ENCODE assay signal across 1 cellular context in the genomic region with DNA sequence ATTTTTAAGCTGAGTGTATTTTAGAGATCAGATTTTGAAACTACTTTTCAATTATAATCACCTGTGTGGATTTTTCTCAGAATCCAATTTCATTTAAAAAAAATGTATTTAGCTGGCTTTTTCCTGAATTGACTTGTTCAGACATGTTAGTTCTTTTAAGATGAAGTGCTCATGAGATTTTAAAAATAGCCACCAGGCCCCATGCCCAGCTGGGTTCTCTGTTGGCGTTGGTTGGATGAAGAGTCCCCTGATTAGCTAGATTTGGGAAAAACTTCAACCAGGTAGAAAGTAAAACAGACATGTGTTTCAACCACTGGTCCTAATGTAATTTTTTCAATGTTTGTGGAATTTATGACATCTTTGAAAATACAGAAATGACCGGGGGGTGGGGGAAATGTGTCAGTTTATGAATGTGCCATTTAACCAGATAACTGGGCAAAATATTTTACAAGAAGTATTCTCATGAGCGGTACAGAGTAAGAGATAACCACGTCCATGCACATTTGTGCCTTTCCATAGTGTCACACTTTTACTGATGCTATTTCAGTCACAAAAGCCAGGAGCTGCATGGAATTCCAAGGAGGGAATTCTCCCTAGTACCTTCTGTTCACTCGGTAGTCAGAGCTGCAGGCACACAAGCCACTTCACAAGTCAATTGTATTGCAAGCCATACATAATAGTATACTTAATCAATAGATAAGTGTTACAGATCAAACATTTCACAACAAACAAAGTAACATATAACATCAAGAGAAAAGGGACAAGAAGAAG.
TF ChIP-seq lines count a peak whose summit lies in the region.

No MANE protein-coding gene starts in this region.

TF ChIP-seq in GM12878, 131 proteins besides CTCF, POLR2A, EP300 and RAD21 (continued from another document):
- TF ChIP-seq, protein P1, sequence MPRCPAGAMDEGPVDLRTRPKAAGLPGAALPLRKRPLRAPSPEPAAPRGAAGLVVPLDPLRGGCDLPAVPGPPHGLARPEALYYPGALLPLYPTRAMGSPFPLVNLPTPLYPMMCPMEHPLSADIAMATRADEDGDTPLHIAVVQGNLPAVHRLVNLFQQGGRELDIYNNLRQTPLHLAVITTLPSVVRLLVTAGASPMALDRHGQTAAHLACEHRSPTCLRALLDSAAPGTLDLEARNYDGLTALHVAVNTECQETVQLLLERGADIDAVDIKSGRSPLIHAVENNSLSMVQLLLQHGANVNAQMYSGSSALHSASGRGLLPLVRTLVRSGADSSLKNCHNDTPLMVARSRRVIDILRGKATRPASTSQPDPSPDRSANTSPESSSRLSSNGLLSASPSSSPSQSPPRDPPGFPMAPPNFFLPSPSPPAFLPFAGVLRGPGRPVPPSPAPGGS (IDR thresholded peaks at IDR 0.05; ENCODE audit: borderline replicate concordance, insufficient read depth, low read depth, low read length, poor library complexity, severe bottlenecking) = peak; percentile 43
- TF ChIP-seq POLR2AphosphoS2 (IDR thresholded peaks at IDR 0.05; ENCODE audit: low read depth, low read length) = no peak
- TF ChIP-seq, protein P2, sequence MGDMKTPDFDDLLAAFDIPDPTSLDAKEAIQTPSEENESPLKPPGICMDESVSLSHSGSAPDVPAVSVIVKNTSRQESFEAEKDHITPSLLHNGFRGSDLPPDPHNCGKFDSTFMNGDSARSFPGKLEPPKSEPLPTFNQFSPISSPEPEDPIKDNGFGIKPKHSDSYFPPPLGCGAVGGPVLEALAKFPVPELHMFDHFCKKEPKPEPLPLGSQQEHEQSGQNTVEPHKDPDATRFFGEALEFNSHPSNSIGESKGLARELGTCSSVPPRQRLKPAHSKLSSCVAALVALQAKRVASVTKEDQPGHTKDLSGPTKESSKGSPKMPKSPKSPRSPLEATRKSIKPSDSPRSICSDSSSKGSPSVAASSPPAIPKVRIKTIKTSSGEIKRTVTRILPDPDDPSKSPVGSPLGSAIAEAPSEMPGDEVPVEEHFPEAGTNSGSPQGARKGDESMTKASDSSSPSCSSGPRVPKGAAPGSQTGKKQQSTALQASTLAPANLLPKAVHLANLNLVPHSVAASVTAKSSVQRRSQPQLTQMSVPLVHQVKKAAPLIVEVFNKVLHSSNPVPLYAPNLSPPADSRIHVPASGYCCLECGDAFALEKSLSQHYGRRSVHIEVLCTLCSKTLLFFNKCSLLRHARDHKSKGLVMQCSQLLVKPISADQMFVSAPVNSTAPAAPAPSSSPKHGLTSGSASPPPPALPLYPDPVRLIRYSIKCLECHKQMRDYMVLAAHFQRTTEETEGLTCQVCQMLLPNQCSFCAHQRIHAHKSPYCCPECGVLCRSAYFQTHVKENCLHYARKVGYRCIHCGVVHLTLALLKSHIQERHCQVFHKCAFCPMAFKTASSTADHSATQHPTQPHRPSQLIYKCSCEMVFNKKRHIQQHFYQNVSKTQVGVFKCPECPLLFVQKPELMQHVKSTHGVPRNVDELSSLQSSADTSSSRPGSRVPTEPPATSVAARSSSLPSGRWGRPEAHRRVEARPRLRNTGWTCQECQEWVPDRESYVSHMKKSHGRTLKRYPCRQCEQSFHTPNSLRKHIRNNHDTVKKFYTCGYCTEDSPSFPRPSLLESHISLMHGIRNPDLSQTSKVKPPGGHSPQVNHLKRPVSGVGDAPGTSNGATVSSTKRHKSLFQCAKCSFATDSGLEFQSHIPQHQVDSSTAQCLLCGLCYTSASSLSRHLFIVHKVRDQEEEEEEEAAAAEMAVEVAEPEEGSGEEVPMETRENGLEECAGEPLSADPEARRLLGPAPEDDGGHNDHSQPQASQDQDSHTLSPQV (IDR thresholded peaks at IDR 0.05) = no peak
- TF ChIP-seq BCL11A (IDR thresholded peaks at IDR 0.05; ENCODE audit: low read depth, low read length) = no peak
